In the genomic region with DNA sequence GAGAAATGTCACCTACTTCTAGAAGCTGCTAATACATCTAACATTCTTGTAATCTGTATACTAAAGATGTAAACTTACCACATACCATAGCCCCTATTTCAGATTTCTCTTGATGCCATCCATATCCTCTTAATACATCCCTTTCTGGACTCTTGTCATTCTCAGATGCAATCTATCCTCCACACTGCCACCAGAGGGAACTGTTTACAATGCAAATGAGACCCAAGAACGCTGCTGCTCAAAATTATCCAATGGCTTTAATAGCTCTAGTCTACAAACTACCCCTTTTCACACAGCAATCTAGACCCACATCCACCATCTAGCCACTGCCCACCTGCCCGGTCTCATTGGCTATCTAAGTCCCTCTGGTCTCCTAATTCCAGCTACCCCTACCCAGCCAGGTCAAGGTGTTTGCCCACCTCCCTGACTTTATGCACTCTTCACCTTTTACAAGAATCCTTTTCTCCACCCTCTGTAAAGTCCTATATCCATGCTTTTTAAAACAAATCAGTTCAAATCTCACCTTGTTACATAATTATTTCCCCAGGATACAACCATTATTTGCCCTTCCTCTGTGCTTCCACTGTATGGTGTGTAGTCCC, we compare ENCODE assay signal across 8 cellular contexts. TPM values are rescaled to one million over a fixed set of nuclear protein-coding genes. Genes with fewer than 3 reads are reported as not detected.
DNase-seq lines count a peak whose midpoint lies in the region; ATAC-seq lines count a peak whose summit lies in the region.

No MANE protein-coding gene starts in this region.

- DNase-seq in DMS53 (lab: John Stamatoyannopoulos, UW) (peak; percentile 73), NCI-H526 (lab: John Stamatoyannopoulos, UW) (peak; percentile 30 to 79), T47D (ENCODE audit: low read depth in 1 of 2, low spot score in 1 of 2) (peak; percentile 35 to 73), lung microvascular endothelial cell (ENCODE audit: low read depth in 2 of 2) (peak; percentile 63 to 76), GOT3 (lab: John Stamatoyannopoulos, UW) (no peak)
- no peak for DNase-seq in activated CD8-positive, alpha-beta memory T cell treated with anti-CD3 and anti-CD28 coated beads, Interleukin-2, amount 50 U/mL, for 4 hours

- in situ Hi-C loops in T47D (cut with HindIII; ENCODE audit: low pct_unique_long_range_greater_than_20kb, low sequenced_read_pairs): no loop called here

- ATAC-seq in GM18870 (IDR thresholded peaks at IDR 0.05; ENCODE audit: unreplicated experiment): peak; percentile 30
- peak; percentile 29 for ATAC-seq in HG03196 (IDR thresholded peaks at IDR 0.05; ENCODE audit: unreplicated experiment)

RNA-seq across cellular contexts. Expression of gene FAXC, which starts 14.8 kb away (rescaled TPM):
- total RNA-seq in lung microvascular endothelial cell: 0.20 and 1.3 TPM in 2 replicates

RNA-seq across cellular contexts. Expression of gene COQ3, which starts 59.4 kb away (rescaled TPM):
- total RNA-seq in lung microvascular endothelial cell: 2.4 and 4.4 TPM in 2 replicates

Comparison
In these comparisons a context has a peak if more than half of its experiments do, and no peak if none do; other contexts are left out.
1. DNase-seq: peak in DMS53 (single experiment), NCI-H526 (2 of 2), T47D (2 of 2) and lung microvascular endothelial cell (2 of 2); none in GOT3 (single experiment) and activated CD8-positive, alpha-beta memory T cell treated with anti-CD3 and anti-CD28 coated beads, Interleukin-2, amount 50 U/mL, for 4 hours (single experiment).